ENCODE assay signal across 11 cellular contexts in genomic region chr10:84204122-84204521, GRCh38. TPM values are rescaled to one million over a fixed set of nuclear protein-coding genes. Genes with fewer than 3 reads are reported as not detected.
DNase-seq lines count a peak whose midpoint lies in the region; ATAC-seq, FAIRE-seq and TF ChIP-seq lines count a peak whose summit lies in the region.
"Had no signal": no experiment of that assay in that cellular context is flagged by ENCODE, and none has a peak within 500 bp of the region (broad histone marks: within the 10 kb centered on the region; RNA-seq: fewer than 3 reads in every experiment).

No MANE protein-coding gene starts in this region.

- H3K27me3 ChIP-seq in left ventricle myocardium inferior (ENCODE audit: low read depth), result peaks cover 79% of the 10 kb centered on the region
- peaks cover 0 to 13% (median 3%) of the 10 kb centered on the region in 7 donors for H3K27me3 ChIP-seq in heart right ventricle
- H3K27me3 ChIP-seq in bronchial epithelial cell (ENCODE audit: control insufficient read depth, insufficient read depth, low read length), result no peaks in the 10 kb centered on the region
- no peaks in the 10 kb centered on the region for H3K27me3 ChIP-seq in prostate gland (replicated peaks; ENCODE audit: insufficient read depth)

- H3K4me3 ChIP-seq in left ventricle myocardium inferior, result no peak overlapping the region
- no peak overlapping the region for H3K4me3 ChIP-seq in heart right ventricle
- no peak overlapping the region for H3K4me3 ChIP-seq in bronchial epithelial cell (ENCODE audit: low read depth, low read length)
- no peak overlapping the region for H3K4me3 ChIP-seq in prostate gland
- H3K4me3 ChIP-seq: tibial artery had no signal

- FAIRE-seq in bronchial epithelial cell (lab: Jason Lieb, UNC) (no peak), urothelium cell line (lab: Jason Lieb, UNC) (no peak)

- DNase-seq in left ventricle myocardium inferior, result no peak
- DNase-seq in heart right ventricle, result no peak
- DNase-seq in bronchial epithelial cell (ENCODE audit: low read depth), result peak; percentile 19
- DNase-seq in urothelium cell line (ENCODE audit: low spot score), result peak; percentile 30
- no peak for DNase-seq in T1000 (lab: John Stamatoyannopoulos, UW)
- DNase-seq in prostate gland (ENCODE audit: low spot score), result no peak

- no peaks in the 10 kb centered on the region for H3K4me1 ChIP-seq in left ventricle myocardium inferior
- H3K4me1 ChIP-seq in heart right ventricle, result no peaks in the 10 kb centered on the region
- no peaks in the 10 kb centered on the region for H3K4me1 ChIP-seq in prostate gland (replicated peaks)
- H3K4me1 ChIP-seq: tibial artery had no signal

- 81 to 86% methylated on average over 4 of the region's 4 CpGs for WGBS in heart right ventricle, 2 donors
- WGBS in prostate gland, result 88% methylated on average over 4 of the region's 4 CpGs

- intact Hi-C loops in left ventricle myocardium inferior (cut with micrococcal nuclease) (no loop called here), heart right ventricle (cut with DNase I) (loop anchor here in 4 of 10 donors (2.0 to 10.0 kb wide), 4 partner anchors 47 to 59 kb away; no protein-coding TSS in a partner anchor), prostate gland (cut with DNase I) (no loop called here)

- TF ChIP-seq CTCF in left ventricle myocardium inferior (IDR thresholded peaks at IDR 0.05; ENCODE audit: borderline replicate concordance) (peak; percentile 22), heart right ventricle (IDR thresholded peaks at IDR 0.05) (peak in 3 of 9 donors; percentile 6 to 31 (median 12)), bronchial epithelial cell (IDR thresholded peaks at IDR 0.05; ENCODE audit: insufficient read depth, low read length, severe bottlenecking) (peak; percentile 83), prostate gland (IDR thresholded peaks at IDR 0.05) (peak in 1 of 4 experiments; percentile 32)

- ATAC-seq in heart right ventricle, result no peak
- ATAC-seq in HG03354 (IDR thresholded peaks at IDR 0.05; ENCODE audit: poor library complexity, severe bottlenecking, unreplicated experiment), result peak; percentile 68
- ATAC-seq in HG03039 (IDR thresholded peaks at IDR 0.05; ENCODE audit: unreplicated experiment), result no peak

- H3K36me3 ChIP-seq in left ventricle myocardium inferior (no peaks in the 10 kb centered on the region), heart right ventricle (no peaks in the 10 kb centered on the region), bronchial epithelial cell (ENCODE audit: control insufficient read depth, insufficient read depth, low read length) (peaks cover 1% of the 10 kb centered on the region), prostate gland (no peaks in the 10 kb centered on the region)
- H3K36me3 ChIP-seq: tibial artery had no signal

- H3K9me3 ChIP-seq in left ventricle myocardium inferior (replicated peaks) (no peaks in the 10 kb centered on the region), heart right ventricle (no peaks in the 10 kb centered on the region), prostate gland (no peaks in the 10 kb centered on the region)
- H3K9me3 ChIP-seq: tibial artery had no signal

- TF ChIP-seq POLR2A in prostate gland (IDR thresholded peaks at IDR 0.05), result no peak

- H3K27ac ChIP-seq in left ventricle myocardium inferior (replicated peaks) (no peak overlapping the region), heart right ventricle (no peak overlapping the region), prostate gland (no peak overlapping the region)
- H3K27ac ChIP-seq: tibial artery had no signal

RNA-seq across cellular contexts. Expression of gene CDHR1, which starts 9.8 kb away (rescaled TPM):
- total RNA-seq in left ventricle myocardium inferior (0.41 TPM), heart right ventricle (1 to 10 TPM in 3 of 10 donors, under 1 TPM in 7; 0.12 to 1.3 (median 0.49) TPM), bronchial epithelial cell (0.53 and 0.90 TPM in 2 replicates), prostate gland (under 1 TPM; 0.45 to 0.82 TPM)
- under 1 TPM; 0.12 to 0.29 TPM for polyA plus RNA-seq in heart right ventricle

RNA-seq across cellular contexts. Expression of gene LRIT2, which starts 21.2 kb away (rescaled TPM):
- total RNA-seq in left ventricle myocardium inferior (not detected), heart right ventricle (not detected), bronchial epithelial cell (not detected in 2 replicates), prostate gland (not detected)
- not detected for polyA plus RNA-seq in heart right ventricle
- total RNA-seq: activated CD8-positive, alpha-beta memory T cell treated with anti-CD3 and anti-CD28 coated beads for 36 hours; liver had no signal
- polyA plus RNA-seq: liver had no signal

RNA-seq across cellular contexts. Expression of gene GPR15LG, which starts 30.5 kb away (rescaled TPM):
- total RNA-seq in left ventricle myocardium inferior, result not detected
- total RNA-seq in heart right ventricle, result not detected
- polyA plus RNA-seq in heart right ventricle, result not detected
- total RNA-seq in bronchial epithelial cell, result 0.53 and 2.6 TPM in 2 replicates
- 1 to 10 TPM in 1 of 2 donors, not detected in 1; 3.1 TPM for total RNA-seq in prostate gland
- total RNA-seq: activated CD8-positive, alpha-beta memory T cell treated with anti-CD3 and anti-CD28 coated beads for 36 hours; liver had no signal
- polyA plus RNA-seq: liver had no signal

RNA-seq across cellular contexts. Expression of gene LRIT1, which starts 37.2 kb away (rescaled TPM):
- not detected for total RNA-seq in left ventricle myocardium inferior
- total RNA-seq in heart right ventricle, result under 1 TPM in 2 of 10 donors, not detected in 8; 0.10 to 0.17 TPM
- polyA plus RNA-seq in heart right ventricle, result not detected
- total RNA-seq in bronchial epithelial cell, result not detected in 2 replicates
- 1 to 10 TPM in 1 of 2 donors, not detected in 1; 1.1 TPM for total RNA-seq in prostate gland
- total RNA-seq: activated CD8-positive, alpha-beta memory T cell treated with anti-CD3 and anti-CD28 coated beads for 36 hours; liver had no signal
- polyA plus RNA-seq: liver had no signal

RNA-seq across cellular contexts. Expression of gene RGR, which starts 40.7 kb away (rescaled TPM):
- total RNA-seq in left ventricle myocardium inferior (0.19 TPM), heart right ventricle (1 to 10 TPM in 1 of 10 donors, under 1 TPM in 4, not detected in 5; 0.13 to 3.1 (median 0.53) TPM), bronchial epithelial cell (not detected in 2 replicates), prostate gland (not detected)
- polyA plus RNA-seq in heart right ventricle, result 1 to 10 TPM in 1 of 2 donors, under 1 TPM in 1; 0.16 to 4.0 TPM
- total RNA-seq: activated CD8-positive, alpha-beta memory T cell treated with anti-CD3 and anti-CD28 coated beads for 36 hours; liver had no signal
- polyA plus RNA-seq: liver had no signal

Comparison
In these comparisons a context has a peak if more than half of its experiments do, and no peak if none do; other contexts are left out.
1. DNase-seq: peak in bronchial epithelial cell (single experiment) and urothelium cell line (single experiment); none in left ventricle myocardium inferior (single experiment), heart right ventricle (0 of 2), T1000 (single experiment) and prostate gland (single experiment).